Comparison of ENCODE assay signal across 8 cellular contexts in genomic region chr11:14645247-14645912, GRCh38. TPM values are rescaled to one million over a fixed set of nuclear protein-coding genes. Genes with fewer than 3 reads are reported as not detected.
DNase-seq lines count a peak whose midpoint lies in the region; TF ChIP-seq lines count a peak whose summit lies in the region.

No MANE protein-coding gene starts in this region.

- WGBS in smooth muscle cell (ENCODE audit: low lambda C conversion rate), result 14% methylated on average over 6 of the region's 6 CpGs

- no peak for TF ChIP-seq CTCF in AG10803 (conservative IDR thresholded peaks at IDR 0.05; ENCODE audit: low read length)
- TF ChIP-seq CTCF in HEK293 (tag by site-specific recombination; IDR thresholded peaks at IDR 0.05), result no peak
- TF ChIP-seq CTCF in WI38 (IDR thresholded peaks at IDR 0.05; ENCODE audit: low read depth, low read length), result no peak
- TF ChIP-seq CTCF in glutamatergic neuron (IDR thresholded peaks at IDR 0.05; ENCODE audit: partially characterized antibody, unreplicated experiment), result no peak
- TF ChIP-seq CTCF in smooth muscle cell (IDR thresholded peaks at IDR 0.05; ENCODE audit: borderline replicate concordance, insufficient read depth, poor library complexity, severe bottlenecking), result no peak

- DNase-seq in AG10803 (ENCODE audit: low read depth) (peak; percentile 5), glutamatergic neuron (no peak), smooth muscle cell (lab: John Stamatoyannopoulos, UW; ENCODE audit: unreplicated experiment) (no peak), midbrain (lab: John Stamatoyannopoulos, UW) (no peak), NCI-H1930 (lab: John Stamatoyannopoulos, UW) (no peak)
- DNase-seq in activated CD4-positive, alpha-beta T cell treated with anti-CD3 and anti-CD28 coated beads, Interleukin-2, amount 50 U/mL, for 4 hours, result no peak

- POLR2A ChIA-PET in HEK293 (lab: Yijun Ruan, JAX), result interaction anchor here (0.7 to 2.1 kb wide), 7 partner anchors 10 to 428 kb away, joined by 3 to 14 read pairs (median 5); partner anchors contain the start of genes CALCB, CYP2R1 and PSMA1

- no peaks in the 10 kb centered on the region for H3K36me3 ChIP-seq in HEK293 (ENCODE audit: control insufficient read depth in 2 of 2, insufficient read depth in 1 of 2, low read length in 2 of 2)
- H3K36me3 ChIP-seq in smooth muscle cell (ENCODE audit: low read depth), result no peaks in the 10 kb centered on the region

- peaks cover 5% of the 10 kb centered on the region for H3K4me1 Mint-ChIP-seq in glutamatergic neuron (ENCODE audit: low read depth, unreplicated experiment)

- no peaks in the 10 kb centered on the region for H3F3A ChIP-seq in smooth muscle cell (ENCODE audit: low read depth)

- H3K9me3 ChIP-seq in HEK293 (ENCODE audit: control insufficient read depth, insufficient read depth, low read depth, low read length), result no peaks in the 10 kb centered on the region
- H3K9me3 ChIP-seq in smooth muscle cell (replicated peaks; ENCODE audit: low read depth), result no peaks in the 10 kb centered on the region

- peak overlapping the region; percentile 65; the same call in 1 of the 2 replicates for H3K4me3 ChIP-seq in AG10803 (ENCODE audit: low read length)
- H3K4me3 ChIP-seq in HEK293 (ENCODE audit: low read depth, low read length), result peak overlapping the region; percentile 89
- peak overlapping the region; percentile 62 for H3K4me3 ChIP-seq in WI38 (ENCODE audit: low read depth, low read length)
- peak overlapping the region; percentile 90 for H3K4me3 ChIP-seq in smooth muscle cell

- H3K36me3 Mint-ChIP-seq in glutamatergic neuron (ENCODE audit: unreplicated experiment), result peaks cover 6% of the 10 kb centered on the region

- H3K9me3 Mint-ChIP-seq in glutamatergic neuron (ENCODE audit: unreplicated experiment), result peaks cover 2% of the 10 kb centered on the region

- H3K79me2 ChIP-seq in smooth muscle cell (ENCODE audit: low read depth), result peaks cover 7% of the 10 kb centered on the region

- H3K27ac ChIP-seq in HEK293 (ENCODE audit: extremely low read depth, low read depth, low read length) (no peak overlapping the region), smooth muscle cell (ENCODE audit: low read depth) (no peak overlapping the region)

- H3K27me3 ChIP-seq in smooth muscle cell (ENCODE audit: low read depth), result peaks cover 4% of the 10 kb centered on the region

- no peak overlapping the region for H3K9ac ChIP-seq in smooth muscle cell (ENCODE audit: low read depth)

- peak overlapping the region; percentile 88 for H3K4me2 ChIP-seq in smooth muscle cell

- H3K4me1 ChIP-seq in HEK293 (ENCODE audit: control insufficient read depth, insufficient read depth, low read length) (no peaks in the 10 kb centered on the region), smooth muscle cell (ENCODE audit: low read depth) (peaks cover 8% of the 10 kb centered on the region)

- CTCF ChIA-PET in HEK293 (lab: Yijun Ruan, JAX), result interaction anchor here (0.5 to 1.8 kb wide), 4 partner anchors 8 to 558 kb away, joined by 3 to 6 read pairs (median 4); no protein-coding TSS in a partner anchor

- no peaks in the 10 kb centered on the region for H4K20me1 ChIP-seq in smooth muscle cell (ENCODE audit: low read depth)

- no peak overlapping the region for H2AFZ ChIP-seq in smooth muscle cell (ENCODE audit: low read depth)

- peak overlapping the region; percentile 84 for H3K4me3 Mint-ChIP-seq in glutamatergic neuron (ENCODE audit: unreplicated experiment)

- no peak overlapping the region for H3K27ac Mint-ChIP-seq in glutamatergic neuron (ENCODE audit: unreplicated experiment)

- H3K27me3 Mint-ChIP-seq in glutamatergic neuron (ENCODE audit: unreplicated experiment), result peaks cover 5% of the 10 kb centered on the region

TF ChIP-seq in HEK293, 187 proteins besides CTCF, POLR2A, EP300 and RAD21:
- no peak for TF ChIP-seq ZNF768 (tag by site-specific recombination; IDR thresholded peaks at IDR 0.05)
- peak; percentile 55 for TF ChIP-seq PRDM10 (tag by site-specific recombination; IDR thresholded peaks at IDR 0.05)
- TF ChIP-seq KLF8 (tag by site-specific recombination; IDR thresholded peaks at IDR 0.05), result 0 out of 2 replicates have a peak, but pooled peaks have one; percentile 19
- 0 out of 2 replicates have a peak, but pooled peaks have one; percentile 31 for TF ChIP-seq WT1 (tag by site-specific recombination; IDR thresholded peaks at IDR 0.05)

RNA-seq across cellular contexts. Expression of gene PDE3B, which starts 1.8 kb away (rescaled TPM):
- total RNA-seq in glutamatergic neuron (ENCODE audit: unreplicated experiment) (14.1 TPM), smooth muscle cell (1.8 and 8.4 TPM in 2 replicates)
- 1.7 TPM in 2 replicates for polyA plus RNA-seq in smooth muscle cell
